In genomic region chrX:155959018-155959587, GRCh38 we compare ENCODE assay signal across 1 cellular context.
A peak's percentile ranks its signal among the peaks of the same experiment; 100 is the strongest.
TF ChIP-seq lines count a peak whose summit lies in the region.

No MANE protein-coding gene starts in this region.

TF ChIP-seq in K562, 482 proteins besides CTCF, POLR2A, EP300 and RAD21 (continued from another document):
- TF ChIP-seq ZNF592 (IDR thresholded peaks at IDR 0.05) (peak; percentile 59; the same call in 1 of the 2 replicates), ZNF586 (CRISPR knock-in tag; conservative IDR thresholded peaks at IDR 0.05) (no peak), MGA (IDR thresholded peaks at IDR 0.05) (peak; percentile 31), BRD9 (IDR thresholded peaks at IDR 0.05; ENCODE audit: low read depth, partially characterized antibody) (peak; percentile 15), CLOCK (CRISPR knock-in tag; IDR thresholded peaks at IDR 0.05; ENCODE audit: borderline replicate concordance) (no peak), JUN (IDR thresholded peaks at IDR 0.05; ENCODE audit: borderline replicate concordance, low read depth, low read length) (no peak), JUN (CRISPR knock-in tag; IDR thresholded peaks at IDR 0.05; ENCODE audit: borderline replicate concordance) (no peak), CEBPB (tag; IDR thresholded peaks at IDR 0.05) (no peak)
TF ChIP-seq in K562: peak in this region for 5.
